19 cellular contexts compared by ENCODE assay signal in the genomic region with DNA sequence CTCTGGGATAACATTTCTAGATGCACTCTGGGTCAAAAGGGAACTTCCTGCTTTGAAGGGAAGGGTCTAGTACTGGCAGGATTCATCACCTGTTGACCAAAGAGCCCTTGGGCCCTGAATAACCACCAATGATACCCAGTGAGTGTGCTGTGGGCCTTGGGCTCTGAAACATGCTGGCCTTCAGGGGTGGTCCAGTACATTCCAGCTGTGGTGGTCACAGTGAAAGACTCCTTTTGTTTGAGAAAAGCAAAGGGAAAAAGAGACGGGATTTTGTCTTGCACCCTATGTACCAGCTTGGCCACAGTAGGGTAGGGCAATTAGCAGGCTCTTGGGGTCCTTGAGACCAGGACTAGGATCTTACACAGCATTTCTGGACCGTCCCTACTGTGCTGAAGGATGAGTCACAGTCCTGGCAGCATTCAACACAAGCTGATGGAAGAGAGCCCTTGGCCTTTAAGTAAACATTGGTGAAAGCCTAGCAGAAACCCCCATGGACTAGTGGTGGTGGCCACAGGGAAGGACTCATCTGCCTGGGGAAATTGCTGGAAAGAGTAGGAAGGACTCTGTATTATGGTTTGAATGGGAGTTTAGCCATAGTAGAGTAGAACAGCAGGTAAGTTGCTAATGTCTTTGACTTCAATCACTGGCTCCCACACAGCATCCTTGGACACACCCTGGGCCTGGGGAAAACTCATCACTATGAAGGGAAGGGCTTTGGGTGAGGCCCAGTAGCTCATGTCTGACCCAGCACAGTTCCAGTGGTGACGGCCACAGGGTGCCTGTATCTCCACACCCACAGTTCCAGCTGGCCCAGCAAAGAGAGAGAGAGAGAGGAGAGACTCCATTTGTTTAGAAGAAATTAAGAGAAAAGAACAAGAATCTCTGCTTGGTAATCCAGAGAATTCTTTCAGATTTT.
DNase-seq lines count a peak whose midpoint lies in the region; TF ChIP-seq lines count a peak whose summit lies in the region.
"Had no signal": no experiment of that assay in that cellular context is flagged by ENCODE, and none has a peak within 500 bp of the region (broad histone marks: within the 10 kb centered on the region; RNA-seq: fewer than 3 reads in every experiment).

No MANE protein-coding gene starts in this region.

- in situ Hi-C loops in GM23248 (cut with MboI): no loop called here

- H3K9ac ChIP-seq in adipocyte (ENCODE audit: low read length): no peak overlapping the region
- no peak overlapping the region for H3K9ac ChIP-seq in GM23248
- H3K9ac ChIP-seq: parathyroid adenoma had no signal

- no peaks in the 10 kb centered on the region for H3F3A ChIP-seq in GM23248 (ENCODE audit: insufficient read depth)

- peak overlapping the region; percentile 32 for H2AFZ ChIP-seq in osteoblast (ENCODE audit: low read length)
- H2AFZ ChIP-seq in GM23248: no peak overlapping the region
- H2AFZ ChIP-seq: parathyroid adenoma had no signal

- POLR2A ChIA-PET in HEK293 (lab: Yijun Ruan, JAX): no interaction called here

- no peaks in the 10 kb centered on the region for H3K9me2 ChIP-seq in GM23248 (ENCODE audit: insufficient read depth)

- H3K27me3 ChIP-seq in adipocyte (replicated peaks; ENCODE audit: control insufficient read depth, insufficient read depth, low read length): no peaks in the 10 kb centered on the region
- peaks cover 6% of the 10 kb centered on the region for H3K27me3 ChIP-seq in osteoblast (ENCODE audit: insufficient read depth, low read length)
- 0 out of 2 replicates have a peak, but pooled peaks cover 2% of the 10 kb centered on the region for H3K27me3 ChIP-seq in GM23248 (replicated peaks; ENCODE audit: insufficient read depth)
- H3K27me3 ChIP-seq: stomach had no signal

- H3K4me3 ChIP-seq in HEK293 (ENCODE audit: low read depth, low read length): no peak overlapping the region
- peak overlapping the region; percentile 13 for H3K4me3 ChIP-seq in adipocyte (ENCODE audit: low read length)
- no peak overlapping the region for H3K4me3 ChIP-seq in fibroblast of mammary gland (ENCODE audit: control insufficient read depth, low read depth, low read length)
- no peak overlapping the region for H3K4me3 ChIP-seq in osteoblast (ENCODE audit: insufficient read depth, low read length)
- no peak overlapping the region for H3K4me3 ChIP-seq in GM23248
- H3K4me3 ChIP-seq: stomach had no signal

- H3K4me2 ChIP-seq in osteoblast (ENCODE audit: insufficient read depth, low read length) (peak overlapping the region; percentile 29), GM23248 (ENCODE audit: unreplicated experiment) (no peak overlapping the region)

- DNase-seq in adipocyte (ENCODE audit: low read depth) (no peak), fibroblast of mammary gland (ENCODE audit: low read depth) (peak; percentile 51), osteoblast (ENCODE audit: insufficient read length, low spot score, missing footprints) (no peak), GOT3 (lab: John Stamatoyannopoulos, UW) (no peak), pons (ENCODE audit: low spot score) (no peak), GM23248 (no peak), NCI-H2227 (lab: John Stamatoyannopoulos, UW; ENCODE audit: unreplicated experiment) (no peak)
- DNase-seq: activated CD4-positive, CD25-positive, alpha-beta regulatory T cell treated with anti-CD3 and anti-CD28 coated beads, Interleukin-2, amount 50 U/mL, for 72 hours; activated naive CD8-positive, alpha-beta T cell treated with anti-CD3 and anti-CD28 coated beads, Interleukin-2, amount 50 U/mL, for 24 hours; effector CD4-positive, alpha-beta T cell; hippocampal formation; naive thymus-derived CD4-positive, alpha-beta T cell; NCI-H1417; NCI-H2171 treated with DMSO at 0.1 percent for 48 hours; stimulated activated CD4-positive, alpha-beta T cell treated with anti-CD3 and anti-CD28 coated beads, Interleukin-2, amount 100 ng/mL, for 48 hours; stomach; T-helper 9 cell had no signal

- H3K36me3 ChIP-seq in HEK293 (ENCODE audit: control insufficient read depth in 2 of 2, insufficient read depth in 1 of 2, low read length in 2 of 2) (no peaks in the 10 kb centered on the region), adipocyte (ENCODE audit: control insufficient read depth, insufficient read depth, low read length, severe bottlenecking) (no peaks in the 10 kb centered on the region), osteoblast (ENCODE audit: insufficient read depth, low read length) (no peaks in the 10 kb centered on the region), GM23248 (ENCODE audit: low read depth) (no peaks in the 10 kb centered on the region)
- H3K36me3 ChIP-seq: stomach had no signal

- no peaks in the 10 kb centered on the region for H3K9me3 ChIP-seq in HEK293 (ENCODE audit: control insufficient read depth, insufficient read depth, low read depth, low read length)
- no peaks in the 10 kb centered on the region for H3K9me3 ChIP-seq in adipocyte (ENCODE audit: control insufficient read depth, low read length)
- no peaks in the 10 kb centered on the region for H3K9me3 ChIP-seq in osteoblast (ENCODE audit: low read depth, low read length)
- H3K9me3 ChIP-seq in GM23248 (ENCODE audit: low read depth): no peaks in the 10 kb centered on the region
- H3K9me3 ChIP-seq: stomach had no signal

- no peaks in the 10 kb centered on the region for H4K20me1 ChIP-seq in osteoblast (ENCODE audit: insufficient read depth, low read length)
- no peaks in the 10 kb centered on the region for H4K20me1 ChIP-seq in GM23248 (ENCODE audit: insufficient read depth)

- CTCF ChIA-PET in HEK293 (lab: Yijun Ruan, JAX): no interaction called here

- WGBS in GM23248 (ENCODE audit: low coverage in 1 of 2, low lambda C conversion rate in 2 of 2, missing lambda C conversion rate in 2 of 2), 2 experiments: 45 to 46% methylated on average over 3 of the region's 3 CpGs

- H3K4me1 ChIP-seq in HEK293 (ENCODE audit: control insufficient read depth, insufficient read depth, low read length) (no peaks in the 10 kb centered on the region), adipocyte (ENCODE audit: control insufficient read depth, insufficient read depth, low read length) (peaks cover 21% of the 10 kb centered on the region), osteoblast (ENCODE audit: insufficient read depth, low read length) (peaks cover 26% of the 10 kb centered on the region), GM23248 (ENCODE audit: insufficient read depth) (no peaks in the 10 kb centered on the region)
- H3K4me1 ChIP-seq: parathyroid adenoma, stomach had no signal

- H3K79me2 ChIP-seq in osteoblast (ENCODE audit: insufficient read depth, low read length) (no peaks in the 10 kb centered on the region), GM23248 (ENCODE audit: insufficient read depth) (no peaks in the 10 kb centered on the region)
- H3K79me2 ChIP-seq: parathyroid adenoma had no signal

- no peak overlapping the region for H3K27ac ChIP-seq in HEK293 (ENCODE audit: extremely low read depth, low read depth, low read length)
- H3K27ac ChIP-seq in osteoblast (ENCODE audit: low read depth, low read length): peak overlapping the region; percentile 6
- no peak overlapping the region for H3K27ac ChIP-seq in GM23248
- H3K27ac ChIP-seq: parathyroid adenoma, stomach had no signal

- TF ChIP-seq CTCF in HEK293 (tag by site-specific recombination; IDR thresholded peaks at IDR 0.05): no peak
- no peak for TF ChIP-seq CTCF in fibroblast of mammary gland (conservative IDR thresholded peaks at IDR 0.05; ENCODE audit: control insufficient read depth, insufficient read depth, low read depth, low read length)
- no peak for TF ChIP-seq CTCF in osteoblast (IDR thresholded peaks at IDR 0.05; ENCODE audit: extremely low read depth, low read depth, low read length)

TF ChIP-seq in HEK293, 187 proteins besides CTCF, POLR2A, EP300 and RAD21:
- TF ChIP-seq, protein P1, sequence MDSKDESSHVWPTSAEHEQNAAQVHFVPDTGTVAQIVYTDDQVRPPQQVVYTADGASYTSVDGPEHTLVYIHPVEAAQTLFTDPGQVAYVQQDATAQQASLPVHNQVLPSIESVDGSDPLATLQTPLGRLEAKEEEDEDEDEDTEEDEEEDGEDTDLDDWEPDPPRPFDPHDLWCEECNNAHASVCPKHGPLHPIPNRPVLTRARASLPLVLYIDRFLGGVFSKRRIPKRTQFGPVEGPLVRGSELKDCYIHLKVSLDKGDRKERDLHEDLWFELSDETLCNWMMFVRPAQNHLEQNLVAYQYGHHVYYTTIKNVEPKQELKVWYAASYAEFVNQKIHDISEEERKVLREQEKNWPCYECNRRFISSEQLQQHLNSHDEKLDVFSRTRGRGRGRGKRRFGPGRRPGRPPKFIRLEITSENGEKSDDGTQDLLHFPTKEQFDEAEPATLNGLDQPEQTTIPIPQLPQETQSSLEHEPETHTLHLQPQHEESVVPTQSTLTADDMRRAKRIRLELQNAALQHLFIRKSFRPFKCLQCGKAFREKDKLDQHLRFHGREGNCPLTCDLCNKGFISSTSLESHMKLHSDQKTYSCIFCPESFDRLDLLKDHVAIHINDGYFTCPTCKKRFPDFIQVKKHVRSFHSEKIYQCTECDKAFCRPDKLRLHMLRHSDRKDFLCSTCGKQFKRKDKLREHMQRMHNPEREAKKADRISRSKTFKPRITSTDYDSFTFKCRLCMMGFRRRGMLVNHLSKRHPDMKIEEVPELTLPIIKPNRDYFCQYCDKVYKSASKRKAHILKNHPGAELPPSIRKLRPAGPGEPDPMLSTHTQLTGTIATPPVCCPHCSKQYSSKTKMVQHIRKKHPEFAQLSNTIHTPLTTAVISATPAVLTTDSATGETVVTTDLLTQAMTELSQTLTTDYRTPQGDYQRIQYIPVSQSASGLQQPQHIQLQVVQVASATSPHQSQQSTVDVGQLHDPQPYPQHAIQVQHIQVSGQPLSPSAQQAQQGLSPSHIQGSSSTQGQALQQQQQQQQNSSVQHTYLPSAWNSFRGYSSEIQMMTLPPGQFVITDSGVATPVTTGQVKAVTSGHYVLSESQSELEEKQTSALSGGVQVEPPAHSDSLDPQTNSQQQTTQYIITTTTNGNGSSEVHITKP (tag by site-specific recombination; IDR thresholded peaks at IDR 0.05): 0 out of 2 replicates have a peak, but pooled peaks have one; percentile 20
- TF ChIP-seq RBAK (tag by site-specific recombination; IDR thresholded peaks at IDR 0.05) (no peak), ZIC2 (tag by site-specific recombination; IDR thresholded peaks at IDR 0.05) (0 out of 2 replicates have a peak, but pooled peaks have one; percentile 25)
